In the genomic region with DNA sequence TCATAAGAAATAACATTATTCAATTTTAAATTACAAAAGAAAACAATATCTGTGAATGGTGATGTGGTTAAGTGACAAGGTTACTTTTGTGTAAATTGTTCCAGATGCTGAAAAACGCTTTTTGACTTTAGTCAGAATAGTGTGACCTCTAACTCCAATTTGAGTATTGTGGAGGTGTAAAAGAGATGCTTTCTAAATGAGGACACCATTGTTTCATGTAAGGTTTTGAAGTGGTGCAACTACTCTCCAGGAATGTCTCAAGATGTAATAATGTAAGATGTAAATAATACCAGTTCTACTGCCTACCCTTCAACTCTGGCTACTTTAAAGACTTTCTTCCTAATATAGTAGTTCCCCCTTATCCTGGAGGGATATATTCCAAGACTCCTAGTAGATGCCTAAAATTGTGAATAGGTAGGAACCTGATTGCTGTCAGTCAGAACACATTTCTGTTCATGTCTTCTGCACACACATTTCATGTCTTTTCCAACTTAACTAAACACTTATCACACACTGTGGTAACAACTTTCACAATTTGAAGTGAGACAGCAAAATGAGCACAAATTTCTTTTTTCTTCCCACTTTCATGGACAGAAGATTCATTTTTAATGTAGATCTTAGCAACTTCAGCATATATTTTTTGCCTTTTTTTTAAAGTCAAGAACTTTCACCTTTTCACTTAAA, we compare ENCODE assay signal across 14 cellular contexts. TPM values are rescaled to one million over a fixed set of nuclear protein-coding genes. Genes with fewer than 3 reads are reported as not detected.
"Had no signal": no experiment of that assay in that cellular context is flagged by ENCODE, and none has a peak within 500 bp of the region (broad histone marks: within the 10 kb centered on the region; RNA-seq: fewer than 3 reads in every experiment).

No MANE protein-coding gene starts in this region.

- H3K27me3 ChIP-seq: adrenal gland, body of pancreas, heart left ventricle had no signal

- H3K27ac Mint-ChIP-seq: endodermal cell; stimulated activated naive CD8-positive, alpha-beta T cell treated with anti-CD3 and anti-CD28 coated beads, Interleukin-15, Interleukin-2, amounts not matched to agents 100 ng/mL and 50 ng/mL, for 24 hours; T-helper 1 cell treated with Interleukin-12 subunit alpha and Interleukin-12 subunit beta and Interleukin-4 antibody, amounts not matched to agents 30 μg/mL and 1 μg/mL, for 36 hours had no signal

- H3K36me3 ChIP-seq: adrenal gland, heart left ventricle, thoracic aorta had no signal

- ATAC-seq: body of pancreas, esophagus mucosa, heart left ventricle had no signal

- H3K9me3 Mint-ChIP-seq: endodermal cell; stimulated activated naive CD8-positive, alpha-beta T cell treated with anti-CD3 and anti-CD28 coated beads, Interleukin-15, Interleukin-2, amounts not matched to agents 100 ng/mL and 50 ng/mL, for 24 hours; T-helper 1 cell treated with Interleukin-12 subunit alpha and Interleukin-12 subunit beta and Interleukin-4 antibody, amounts not matched to agents 30 μg/mL and 1 μg/mL, for 36 hours had no signal

- FAIRE-seq: islet of Langerhans had no signal

- DNase-seq: activated CD4-positive, alpha-beta T cell treated with anti-CD3 and anti-CD28 coated beads for 48 hours; activated naive CD4-positive, alpha-beta T cell treated with anti-CD3 and anti-CD28 coated beads, Interleukin-2, amount 50 U/mL, for 16 hours; adrenal gland; body of pancreas; cerebellar nuclear complex; endodermal cell; foreskin fibroblast; heart left ventricle; stimulated activated CD4-positive, alpha-beta T cell treated with anti-CD3 and anti-CD28 coated beads, Interleukin-2, amount 100 ng/mL, for 48 hours had no signal

- H3K4me3 ChIP-seq: adrenal gland, body of pancreas, heart left ventricle, thoracic aorta had no signal

- H3K4me3 Mint-ChIP-seq: endodermal cell; stimulated activated naive CD8-positive, alpha-beta T cell treated with anti-CD3 and anti-CD28 coated beads, Interleukin-15, Interleukin-2, amounts not matched to agents 100 ng/mL and 50 ng/mL, for 24 hours; T-helper 1 cell treated with Interleukin-12 subunit alpha and Interleukin-12 subunit beta and Interleukin-4 antibody, amounts not matched to agents 30 μg/mL and 1 μg/mL, for 36 hours had no signal

RNA-seq across cellular contexts. Expression of a gene that starts 39.1 kb away (rescaled TPM):
- total RNA-seq: thoracic aorta had no signal
